ENCODE assay signal across 8 cellular contexts in the genomic region with DNA sequence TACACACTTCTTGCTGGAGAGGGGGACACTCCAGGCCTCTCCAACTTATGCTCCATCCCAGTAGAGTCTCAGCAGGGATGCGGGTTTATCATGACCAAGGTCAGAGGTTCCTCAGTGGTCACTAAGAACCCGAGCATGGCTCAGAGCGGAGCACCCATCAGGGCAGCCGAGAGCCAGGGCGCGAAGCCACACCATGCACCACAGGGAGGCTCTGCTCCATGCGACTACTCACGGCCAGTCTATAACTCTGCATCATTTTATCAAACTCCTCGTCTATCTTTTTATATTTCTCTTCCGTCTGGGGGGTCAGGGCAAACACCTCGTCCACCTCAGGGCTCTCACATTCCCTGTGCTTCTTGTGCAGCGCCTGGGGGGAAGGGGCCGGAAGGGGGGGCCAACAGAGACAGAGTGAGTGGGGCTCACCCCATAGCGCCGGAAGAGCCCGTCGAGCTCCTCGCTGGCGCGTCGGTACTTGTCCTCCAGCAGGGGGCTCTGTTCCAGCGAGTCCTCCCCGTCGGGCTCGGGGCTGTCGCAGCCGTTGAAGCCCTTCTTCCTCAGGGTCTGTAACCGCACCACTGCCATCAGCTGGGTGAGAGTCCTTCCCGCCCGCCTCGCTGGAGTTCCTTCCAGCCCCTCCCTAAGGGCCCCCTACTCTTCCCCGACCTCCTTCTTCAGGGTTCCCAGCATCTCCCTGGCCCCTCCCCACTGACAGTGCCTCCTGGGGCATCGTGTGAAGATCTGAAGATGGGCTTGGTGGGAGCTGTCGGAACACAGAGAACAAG. TPM values are rescaled to one million over a fixed set of nuclear protein-coding genes. Genes with fewer than 3 reads are reported as not detected.
A peak's percentile ranks its signal among the peaks of the same experiment; 100 is the strongest.
DNase-seq lines count a peak whose midpoint lies in the region; ATAC-seq and TF ChIP-seq lines count a peak whose summit lies in the region.

No MANE protein-coding gene starts in this region.

- TF ChIP-seq CTCF in DOHH2 (IDR thresholded peaks at IDR 0.05; ENCODE audit: low read depth, low read length, poor library complexity, severe bottlenecking) (peak; percentile 86), WTC11 (IDR thresholded peaks at IDR 0.05) (peak; percentile 73), MCF 10A (IDR thresholded peaks at IDR 0.05; ENCODE audit: unreplicated experiment) (peak; percentile 53), left lung (IDR thresholded peaks at IDR 0.05) (peak; percentile 50 to 75)

- H3K4me1 Mint-ChIP-seq in WTC11: peaks cover 27% of the 10 kb centered on the region
- peaks cover 31% of the 10 kb centered on the region for H3K4me1 Mint-ChIP-seq in MCF 10A (ENCODE audit: insufficient read depth, unreplicated experiment)

- POLR2A ChIA-PET in WTC11 (lab: Charles Lee): interaction anchor here (0.6 to 2.5 kb wide), 7 partner anchors 10 to 112 kb away, joined by 3 to 24 read pairs (median 4); a partner anchor contains a TSS
- POLR2A ChIA-PET in MCF 10A (lab: Yijun Ruan, JAX): interaction anchor here (0.6 to 1.7 kb wide), 4 partner anchors 12 to 23 kb away, joined by 3 to 5 read pairs (median 4); no protein-coding TSS in a partner anchor

- no TSS peak for BruUV-seq in MCF 10A (replicated peaks; lab: Mats Ljungman, UMichigan)

- H3K4me3 ChIP-seq in DOHH2 (ENCODE audit: low read length) (peak overlapping the region; percentile 28), left lung (no peak overlapping the region)

- DNase-seq in WTC11 (ENCODE audit: low spot score) (peak; percentile 91), MCF 10A (ENCODE audit: unreplicated experiment) (peak; percentile 33), left lung (peak; percentile 76 to 88), NCI-H2196 (lab: John Stamatoyannopoulos, UW; ENCODE audit: unreplicated experiment) (no peak)
- DNase-seq in stimulated activated CD8-positive, alpha-beta memory T cell treated with anti-CD3 and anti-CD28 coated beads, Interleukin-12 subunit alpha, Interleukin-12 subunit beta, amount 100 ng/mL, for 1 hour (ENCODE audit: low read depth): peak; percentile 64

- no peaks in the 10 kb centered on the region for H3K9me3 ChIP-seq in DOHH2 (ENCODE audit: control insufficient read depth, insufficient read depth, low read length)
- H3K9me3 ChIP-seq in left lung: no peaks in the 10 kb centered on the region

- ATAC-seq in HG03108 (IDR thresholded peaks at IDR 0.05; ENCODE audit: unreplicated experiment): peak; percentile 45
- ATAC-seq in WTC11: peak; percentile 87
- ATAC-seq in left lung: peak; percentile 60
- no peak for ATAC-seq in GM18873 (IDR thresholded peaks at IDR 0.05; ENCODE audit: low FRiP score, unreplicated experiment)

- H3K27me3 Mint-ChIP-seq in WTC11 (ENCODE audit: low read depth) (no peaks in the 10 kb centered on the region), MCF 10A (ENCODE audit: insufficient read depth, unreplicated experiment) (no peaks in the 10 kb centered on the region)

- H3K9me2 ChIP-seq in DOHH2 (replicated peaks; ENCODE audit: control insufficient read depth, low read length): no peaks in the 10 kb centered on the region

- H3F3A ChIP-seq in DOHH2 (ENCODE audit: control insufficient read depth, insufficient read depth): peaks cover 4% of the 10 kb centered on the region; the same call in 1 of the 2 replicates

- peaks cover 93% of the 10 kb centered on the region for H3K36me3 ChIP-seq in DOHH2 (ENCODE audit: control insufficient read depth, low read length)
- H3K36me3 ChIP-seq in left lung: peaks cover 0 to 79% of the 10 kb centered on the region in 2 donors

- H3K36me3 Mint-ChIP-seq in WTC11 (peaks cover 29% of the 10 kb centered on the region), MCF 10A (ENCODE audit: insufficient read depth, unreplicated experiment) (peaks cover 86% of the 10 kb centered on the region)

- H3K27me3 ChIP-seq in DOHH2 (ENCODE audit: control insufficient read depth, low read length) (no peaks in the 10 kb centered on the region), left lung (no peaks in the 10 kb centered on the region)

- no peak overlapping the region for H3K4me3 Mint-ChIP-seq in WTC11
- no peak overlapping the region for H3K4me3 Mint-ChIP-seq in MCF 10A (ENCODE audit: unreplicated experiment)

- CTCF ChIA-PET in WTC11 (lab: Charles Lee): interaction anchor here (0.5 to 6.1 kb wide), 73 partner anchors 9 to 256 kb away, joined by 3 to 145 read pairs (median 5); a partner anchor contains a TSS
- CTCF ChIA-PET in MCF 10A (lab: Yijun Ruan, JAX): interaction anchor here (0.6 to 8.2 kb wide), 17 partner anchors 10 to 384 kb away, joined by 3 to 83 read pairs (median 3); a partner anchor contains a TSS

- intact Hi-C loops in MCF 10A (cut with micrococcal nuclease): no loop called here
- intact Hi-C loops in left lung (cut with DNase I): no loop called here

- H3K27ac ChIP-seq in DOHH2 (ENCODE audit: low read depth, low read length): peak overlapping the region; percentile 71
- peak overlapping the region in 1 of 2 donors; percentile 21 for H3K27ac ChIP-seq in left lung

- peak overlapping the region; percentile 14 for H3K27ac Mint-ChIP-seq in WTC11
- peak overlapping the region; percentile 82 for H3K27ac Mint-ChIP-seq in MCF 10A (ENCODE audit: low read depth, unreplicated experiment)

- H3K79me2 ChIP-seq in DOHH2 (ENCODE audit: control insufficient read depth, low read length): peaks cover 55% of the 10 kb centered on the region

- peak overlapping the region; percentile 56 for H3K4me2 ChIP-seq in DOHH2 (ENCODE audit: low read length)

- H3K9me3 Mint-ChIP-seq in WTC11 (no peaks in the 10 kb centered on the region), MCF 10A (ENCODE audit: unreplicated experiment) (no peaks in the 10 kb centered on the region)

- H3K4me1 ChIP-seq in DOHH2 (ENCODE audit: control insufficient read depth, low read length): peaks cover 54% of the 10 kb centered on the region
- H3K4me1 ChIP-seq in left lung: peaks cover 0 to 45% of the 10 kb centered on the region in 2 donors

- 0 out of 2 replicates have a peak, but pooled peaks cover 3% of the 10 kb centered on the region for H4K20me1 ChIP-seq in DOHH2 (ENCODE audit: control insufficient read depth, insufficient read depth, low read depth, low read length)

TF ChIP-seq in WTC11, 78 proteins besides CTCF, POLR2A, EP300 and RAD21 (continues in another document):
- 0 out of 2 replicates have a peak, but pooled peaks have one; percentile 25 for TF ChIP-seq SP1 (CRISPR knock-in tag; conservative IDR thresholded peaks at IDR 0.05)
- no peak for TF ChIP-seq ATF1 (CRISPR knock-in tag; IDR thresholded peaks at IDR 0.05)
- TF ChIP-seq, protein P1, sequence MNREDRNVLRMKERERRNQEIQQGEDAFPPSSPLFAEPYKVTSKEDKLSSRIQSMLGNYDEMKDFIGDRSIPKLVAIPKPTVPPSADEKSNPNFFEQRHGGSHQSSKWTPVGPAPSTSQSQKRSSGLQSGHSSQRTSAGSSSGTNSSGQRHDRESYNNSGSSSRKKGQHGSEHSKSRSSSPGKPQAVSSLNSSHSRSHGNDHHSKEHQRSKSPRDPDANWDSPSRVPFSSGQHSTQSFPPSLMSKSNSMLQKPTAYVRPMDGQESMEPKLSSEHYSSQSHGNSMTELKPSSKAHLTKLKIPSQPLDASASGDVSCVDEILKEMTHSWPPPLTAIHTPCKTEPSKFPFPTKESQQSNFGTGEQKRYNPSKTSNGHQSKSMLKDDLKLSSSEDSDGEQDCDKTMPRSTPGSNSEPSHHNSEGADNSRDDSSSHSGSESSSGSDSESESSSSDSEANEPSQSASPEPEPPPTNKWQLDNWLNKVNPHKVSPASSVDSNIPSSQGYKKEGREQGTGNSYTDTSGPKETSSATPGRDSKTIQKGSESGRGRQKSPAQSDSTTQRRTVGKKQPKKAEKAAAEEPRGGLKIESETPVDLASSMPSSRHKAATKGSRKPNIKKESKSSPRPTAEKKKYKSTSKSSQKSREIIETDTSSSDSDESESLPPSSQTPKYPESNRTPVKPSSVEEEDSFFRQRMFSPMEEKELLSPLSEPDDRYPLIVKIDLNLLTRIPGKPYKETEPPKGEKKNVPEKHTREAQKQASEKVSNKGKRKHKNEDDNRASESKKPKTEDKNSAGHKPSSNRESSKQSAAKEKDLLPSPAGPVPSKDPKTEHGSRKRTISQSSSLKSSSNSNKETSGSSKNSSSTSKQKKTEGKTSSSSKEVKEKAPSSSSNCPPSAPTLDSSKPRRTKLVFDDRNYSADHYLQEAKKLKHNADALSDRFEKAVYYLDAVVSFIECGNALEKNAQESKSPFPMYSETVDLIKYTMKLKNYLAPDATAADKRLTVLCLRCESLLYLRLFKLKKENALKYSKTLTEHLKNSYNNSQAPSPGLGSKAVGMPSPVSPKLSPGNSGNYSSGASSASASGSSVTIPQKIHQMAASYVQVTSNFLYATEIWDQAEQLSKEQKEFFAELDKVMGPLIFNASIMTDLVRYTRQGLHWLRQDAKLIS (CRISPR knock-in tag; IDR thresholded peaks at IDR 0.05; ENCODE audit: borderline replicate concordance): no peak; the same call in 1 of the 2 replicates
- no peak for TF ChIP-seq PRRX2 (CRISPR knock-in tag; IDR thresholded peaks at IDR 0.05)
- TF ChIP-seq, protein P2, sequence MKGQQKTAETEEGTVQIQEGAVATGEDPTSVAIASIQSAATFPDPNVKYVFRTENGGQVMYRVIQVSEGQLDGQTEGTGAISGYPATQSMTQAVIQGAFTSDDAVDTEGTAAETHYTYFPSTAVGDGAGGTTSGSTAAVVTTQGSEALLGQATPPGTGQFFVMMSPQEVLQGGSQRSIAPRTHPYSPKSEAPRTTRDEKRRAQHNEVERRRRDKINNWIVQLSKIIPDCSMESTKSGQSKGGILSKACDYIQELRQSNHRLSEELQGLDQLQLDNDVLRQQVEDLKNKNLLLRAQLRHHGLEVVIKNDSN (CRISPR knock-in tag; IDR thresholded peaks at IDR 0.05): no peak; the same call in 1 of the 2 replicates
- TF ChIP-seq, protein P3, sequence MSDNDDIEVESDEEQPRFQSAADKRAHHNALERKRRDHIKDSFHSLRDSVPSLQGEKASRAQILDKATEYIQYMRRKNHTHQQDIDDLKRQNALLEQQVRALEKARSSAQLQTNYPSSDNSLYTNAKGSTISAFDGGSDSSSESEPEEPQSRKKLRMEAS (CRISPR knock-in tag; IDR thresholded peaks at IDR 0.05): peak; percentile 61

RNA-seq across cellular contexts. Expression of a gene that starts 20.0 kb away (rescaled TPM):
- total RNA-seq in WTC11 (2021) (20.6 to 24.1 TPM (median 24.0 TPM) in 3 replicates), MCF 10A (2022) (113 and 131 TPM in 2 replicates), left lung (10 to 100 TPM; 45.4 to 52.8 TPM)
